19 cellular contexts compared by ENCODE assay signal in genomic region chr19:18074192-18074591, GRCh38. TPM values are rescaled to one million over a fixed set of nuclear protein-coding genes. Genes with fewer than 3 reads are reported as not detected.
DNase-seq lines count a peak whose midpoint lies in the region; ATAC-seq, FAIRE-seq and TF ChIP-seq lines count a peak whose summit lies in the region.
"Had no signal": no experiment of that assay in that cellular context is flagged by ENCODE, and none has a peak within 500 bp of the region (broad histone marks: within the 10 kb centered on the region; RNA-seq: fewer than 3 reads in every experiment).

No MANE protein-coding gene starts in this region.

- TF ChIP-seq CTCF in bronchial epithelial cell (IDR thresholded peaks at IDR 0.05; ENCODE audit: insufficient read depth, low read length, severe bottlenecking), result peak; percentile 9

- no peak for ATAC-seq in activated CD8-positive, alpha-beta memory T cell treated with anti-CD3 and anti-CD28 coated beads, Interleukin-2, amount 10 ng/mL, durations not matched to agents 7 days and 5 days
- no peak for ATAC-seq in HG02884 (IDR thresholded peaks at IDR 0.05; ENCODE audit: unreplicated experiment)
- ATAC-seq: gastrocnemius medialis; lower lobe of right lung; naive thymus-derived CD4-positive, alpha-beta T cell had no signal

- H3K9me3 Mint-ChIP-seq in activated CD8-positive, alpha-beta memory T cell treated with anti-CD3 and anti-CD28 coated beads, Interleukin-2, amount 10 ng/mL, durations not matched to agents 7 days and 5 days (ENCODE audit: low read depth), result no peaks in the 10 kb centered on the region
- H3K9me3 Mint-ChIP-seq: naive thymus-derived CD4-positive, alpha-beta T cell had no signal

- no peaks in the 10 kb centered on the region for H3K36me3 ChIP-seq in bronchial epithelial cell (ENCODE audit: control insufficient read depth, insufficient read depth, low read length)
- H3K36me3 ChIP-seq: gastrocnemius medialis, lower lobe of right lung, MG63, vagina had no signal

- no peak for DNase-seq in activated CD8-positive, alpha-beta memory T cell treated with anti-CD3 and anti-CD28 coated beads, Interleukin-2, amount 10 ng/mL, durations not matched to agents 7 days and 5 days
- DNase-seq in activated CD8-positive, alpha-beta memory T cell treated with anti-CD3 and anti-CD28 coated beads for 24 hours, result no peak
- DNase-seq in NCI-H146 treated with DMSO at 0.1 percent for 48 hours (lab: John Stamatoyannopoulos, UW; ENCODE audit: unreplicated experiment) (peak; percentile 15), bronchial epithelial cell (ENCODE audit: low read depth) (no peak), HPDE6-E6E7 (ENCODE audit: extremely low spot score) (no peak), A172 (ENCODE audit: low spot score) (no peak), AG20443 (ENCODE audit: low spot score) (no peak)
- DNase-seq: activated effector memory CD4-positive, alpha-beta T cell treated with Interleukin-2 at 50 U/mL for 16 hours; AML-193; anterior cingulate cortex; gastrocnemius medialis; lower lobe of right lung; MG63; naive thymus-derived CD4-positive, alpha-beta T cell; NCI-H2081 had no signal

- H3K27me3 ChIP-seq in bronchial epithelial cell (ENCODE audit: control insufficient read depth, insufficient read depth, low read length), result no peaks in the 10 kb centered on the region
- H3K27me3 ChIP-seq: MG63, vagina had no signal

- H3K27ac Mint-ChIP-seq in activated CD8-positive, alpha-beta memory T cell treated with anti-CD3 and anti-CD28 coated beads, Interleukin-2, amount 10 ng/mL, durations not matched to agents 7 days and 5 days, result peak overlapping the region; percentile 29

- H3K4me3 ChIP-seq in bronchial epithelial cell (ENCODE audit: low read depth, low read length), result no peak overlapping the region
- H3K4me3 ChIP-seq: gastrocnemius medialis, lower lobe of right lung, MG63, vagina had no signal

- peaks cover 15% of the 10 kb centered on the region for H3K4me1 Mint-ChIP-seq in activated CD8-positive, alpha-beta memory T cell treated with anti-CD3 and anti-CD28 coated beads, Interleukin-2, amount 10 ng/mL, durations not matched to agents 7 days and 5 days

- H3K36me3 Mint-ChIP-seq in activated CD8-positive, alpha-beta memory T cell treated with anti-CD3 and anti-CD28 coated beads, Interleukin-2, amount 10 ng/mL, durations not matched to agents 7 days and 5 days, result peaks cover 36% of the 10 kb centered on the region

- CTCF ChIA-PET in activated CD8-positive, alpha-beta memory T cell treated with anti-CD3 and anti-CD28 coated beads, Interleukin-2, amount 10 ng/mL, durations not matched to agents 7 days and 5 days (lab: Charles Lee), result interaction anchor here (1.1 to 1.8 kb wide), 3 partner anchors 11 to 29 kb away, joined by 3 to 6 read pairs (median 4); no protein-coding TSS in a partner anchor

- H3K27me3 Mint-ChIP-seq in activated CD8-positive, alpha-beta memory T cell treated with anti-CD3 and anti-CD28 coated beads, Interleukin-2, amount 10 ng/mL, durations not matched to agents 7 days and 5 days, result no peaks in the 10 kb centered on the region
- H3K27me3 Mint-ChIP-seq: naive thymus-derived CD4-positive, alpha-beta T cell had no signal

- H3K4me3 Mint-ChIP-seq in activated CD8-positive, alpha-beta memory T cell treated with anti-CD3 and anti-CD28 coated beads, Interleukin-2, amount 10 ng/mL, durations not matched to agents 7 days and 5 days, result no peak overlapping the region
- H3K4me3 Mint-ChIP-seq: naive thymus-derived CD4-positive, alpha-beta T cell had no signal

- FAIRE-seq in bronchial epithelial cell (lab: Jason Lieb, UNC), result no peak
- FAIRE-seq: colon had no signal

RNA-seq across cellular contexts. Expression of gene IL12RB1, which starts 12.5 kb away (rescaled TPM):
- total RNA-seq in activated CD8-positive, alpha-beta memory T cell treated with anti-CD3 and anti-CD28 coated beads, Interleukin-2, amount 10 ng/mL, durations not matched to agents 7 days and 5 days, result 10 to 100 TPM; 69.9 to 76.2 TPM
- total RNA-seq in bronchial epithelial cell, result under 0.01 TPM in 1 of 2 replicates, not detected in the other
- total RNA-seq in A172 (2014; rRNA removed; shearing (Covaris generic)), result 0.93 TPM in 1 of 2 replicates, not detected in the other
- total RNA-seq: pulmonary artery endothelial cell, vagina had no signal

RNA-seq across cellular contexts. Expression of gene MAST3, which starts 23.4 kb away (rescaled TPM):
- 10 to 100 TPM; 25.7 to 34.1 TPM for total RNA-seq in activated CD8-positive, alpha-beta memory T cell treated with anti-CD3 and anti-CD28 coated beads, Interleukin-2, amount 10 ng/mL, durations not matched to agents 7 days and 5 days
- 0.79 and 2.2 TPM in 2 replicates for total RNA-seq in bronchial epithelial cell
- total RNA-seq in A172 (2014; rRNA removed; shearing (Covaris generic)), result 2.7 and 3.0 TPM in 2 replicates

Comparison
In these comparisons a context has a peak if more than half of its experiments do, and no peak if none do; other contexts are left out.
1. RNA of gene IL12RB1, which starts 12.5 kb away (total RNA-seq): 69.9 to 76.2 TPM in activated CD8-positive, alpha-beta memory T cell treated with anti-CD3 and anti-CD28 coated beads, Interleukin-2, amount 10 ng/mL, durations not matched to agents 7 days and 5 days; 0.93 TPM in A172 and under 0.01 TPM in bronchial epithelial cell; every median in the first group is over 10 times any median in the second.